ENCODE assay signal across 22 cellular contexts in genomic region chr5:10677533-10677932, GRCh38.
"Had no signal": no experiment of that assay in that cellular context is flagged by ENCODE, and none has a peak within 500 bp of the region (broad histone marks: within the 10 kb centered on the region; RNA-seq: fewer than 3 reads in every experiment).

No MANE protein-coding gene starts in this region.

- ATAC-seq: foreskin keratinocyte; left colon; left ventricle myocardium superior; mucosa of descending colon; pancreas; right cardiac atrium; stimulated activated effector memory CD8-positive, alpha-beta T cell treated with anti-CD3 and anti-CD28 coated beads, Interleukin-12 subunit alpha, Interleukin-12 subunit beta, amount 100 ng/mL, for 72 hours; upper lobe of right lung had no signal

- H3K27me3 ChIP-seq: foreskin keratinocyte, pancreas, tibial artery, upper lobe of right lung, vagina had no signal

- H3K4me3 ChIP-seq: coronary artery, lung, mucosa of descending colon, pancreas, tibial artery, upper lobe of right lung, vagina had no signal

- H3K9me3 ChIP-seq: mucosa of descending colon, pancreas, upper lobe of right lung, vagina had no signal

- H3K9me3 Mint-ChIP-seq: nephron; stimulated activated effector memory CD8-positive, alpha-beta T cell treated with anti-CD3 and anti-CD28 coated beads, Interleukin-12 subunit alpha, Interleukin-12 subunit beta, amount 100 ng/mL, for 72 hours; stimulated activated naive CD8-positive, alpha-beta T cell treated with anti-CD3 and anti-CD28 coated beads, Interleukin-15, Interleukin-2, amounts not matched to agents 100 ng/mL and 50 ng/mL, for 24 hours had no signal

- DNase-seq: effector CD4-positive, alpha-beta T cell; endodermal cell; erythroblast; foreskin keratinocyte; left colon; left ventricle myocardium superior; mucosa of descending colon; occipital lobe; pancreas; right cardiac atrium; stimulated activated CD4-positive, alpha-beta T cell treated with anti-CD3 and anti-CD28 coated beads, Interleukin-4, amount 100 ng/mL, for 1 hour; stimulated activated CD8-positive, alpha-beta memory T cell treated with anti-CD3 and anti-CD28 coated beads, Interleukin-4, amount 100 ng/mL, for 48 hours; tibial artery; upper lobe of right lung had no signal

- H3K27ac ChIP-seq: coronary artery, foreskin keratinocyte, pancreas, tibial artery, upper lobe of right lung, vagina had no signal

- H3K4me1 Mint-ChIP-seq: endodermal cell, nephron had no signal

- FAIRE-seq: endothelial cell of umbilical vein, pancreas had no signal

- H3K27ac Mint-ChIP-seq: endodermal cell; nephron; progenitor cell of endocrine pancreas; stimulated activated effector memory CD8-positive, alpha-beta T cell treated with anti-CD3 and anti-CD28 coated beads, Interleukin-12 subunit alpha, Interleukin-12 subunit beta, amount 100 ng/mL, for 72 hours; stimulated activated naive CD8-positive, alpha-beta T cell treated with anti-CD3 and anti-CD28 coated beads, Interleukin-15, Interleukin-2, amounts not matched to agents 100 ng/mL and 50 ng/mL, for 24 hours had no signal

- H3K4me1 ChIP-seq: foreskin keratinocyte, pancreas, tibial artery, upper lobe of right lung, vagina had no signal

- H3K4me3 Mint-ChIP-seq: endodermal cell; nephron; stimulated activated effector memory CD8-positive, alpha-beta T cell treated with anti-CD3 and anti-CD28 coated beads, Interleukin-12 subunit alpha, Interleukin-12 subunit beta, amount 100 ng/mL, for 72 hours; stimulated activated naive CD8-positive, alpha-beta T cell treated with anti-CD3 and anti-CD28 coated beads, Interleukin-15, Interleukin-2, amounts not matched to agents 100 ng/mL and 50 ng/mL, for 24 hours had no signal
